ENCODE assay signal across 9 cellular contexts in genomic region chr4:120064887-120065286, GRCh38. TPM values are rescaled to one million over a fixed set of nuclear protein-coding genes. Genes with fewer than 3 reads are reported as not detected.
DNase-seq lines count a peak whose midpoint lies in the region; ATAC-seq and TF ChIP-seq lines count a peak whose summit lies in the region.
"Had no signal": no experiment of that assay in that cellular context is flagged by ENCODE, and none has a peak within 500 bp of the region (broad histone marks: within the 10 kb centered on the region; RNA-seq: fewer than 3 reads in every experiment).

No MANE protein-coding gene starts in this region.

- H2BK120ac ChIP-seq in H9 (ENCODE audit: low read depth, low read length, poor library complexity, severe bottlenecking) = no peak overlapping the region

- peak overlapping the region in 2 of 4 donors; percentile 36 to 98 for H3K4me3 Mint-ChIP-seq in CD4-positive, CD25-positive, alpha-beta regulatory T cell
- H3K4me3 Mint-ChIP-seq in H9 = peak overlapping the region; percentile 99

- H3K9me2 ChIP-seq in SU-DHL-6 (replicated peaks; ENCODE audit: insufficient read depth, low read length) = no peaks in the 10 kb centered on the region

- H3K4me3 ChIP-seq in CD4-positive, CD25-positive, alpha-beta regulatory T cell (ENCODE audit: low read depth, low read length) = peak overlapping the region; percentile 81
- H3K4me3 ChIP-seq in SU-DHL-6 (ENCODE audit: insufficient read depth, low read length, poor library complexity, severe bottlenecking) (peak overlapping the region; percentile 22), iPS-18a (ENCODE audit: low read length) (peak overlapping the region; percentile 98)

- no peak overlapping the region for H4K91ac ChIP-seq in H9 (ENCODE audit: insufficient read length, low read depth, low read length)

- H4K8ac ChIP-seq in H9 (replicated peaks; ENCODE audit: insufficient read length, low read depth, low read length) = no peak overlapping the region

- peaks cover 34% of the 10 kb centered on the region for H3K4me1 ChIP-seq in CD4-positive, CD25-positive, alpha-beta regulatory T cell (ENCODE audit: control insufficient read depth, insufficient read depth, low read length, poor library complexity, severe bottlenecking)
- peaks cover 4% of the 10 kb centered on the region; the same call in 1 of the 2 replicates for H3K4me1 ChIP-seq in H9 (ENCODE audit: insufficient read depth, low read length)
- peaks cover 20% of the 10 kb centered on the region for H3K4me1 ChIP-seq in iPS-18a (ENCODE audit: control insufficient read depth, low read depth, low read length)

- H3K4me1 Mint-ChIP-seq in CD4-positive, CD25-positive, alpha-beta regulatory T cell = peaks cover 40 to 75% (median 51%) of the 10 kb centered on the region in 4 donors
- peaks cover 44 to 53% of the 10 kb centered on the region in 2 experiments for H3K4me1 Mint-ChIP-seq in H9

- no peak overlapping the region for H2BK20ac ChIP-seq in H9 (ENCODE audit: low read depth, low read length, poor library complexity, severe bottlenecking)

- TF ChIP-seq CTCF in H9 (conservative IDR thresholded peaks at IDR 0.05) = no peak
- no peak for TF ChIP-seq CTCF in SU-DHL-6 (IDR thresholded peaks at IDR 0.05; ENCODE audit: insufficient read depth, low read length, poor library complexity, severe bottlenecking)

- H3F3A ChIP-seq in SU-DHL-6 (ENCODE audit: insufficient read depth) = no peaks in the 10 kb centered on the region; the same call in 1 of the 2 replicates

- WGBS in H9 (ENCODE audit: extremely low coverage, insufficient read length, low lambda C conversion rate) = no CpG with 5 or more reads among the region's 5 CpGs

- H3K4ac ChIP-seq in H9 (ENCODE audit: low read depth, low read length) = no peak overlapping the region

- no peak overlapping the region for H3T11ph ChIP-seq in H9 (ENCODE audit: low read length)

- H3K79me1 ChIP-seq in H9 (ENCODE audit: insufficient read depth, low read depth, low read length, poor library complexity, severe bottlenecking) = no peaks in the 10 kb centered on the region

- H3K14ac ChIP-seq in H9 (ENCODE audit: insufficient read depth, low read length) = no peak overlapping the region

- H3K23me2 ChIP-seq in H9 (ENCODE audit: insufficient read length, low read depth, low read length, poor library complexity, severe bottlenecking) = peaks cover 4% of the 10 kb centered on the region

- no peak overlapping the region for H2BK15ac ChIP-seq in H9 (ENCODE audit: low read depth, low read length)

- H2AFZ ChIP-seq in H9 (ENCODE audit: low read length) (no peak overlapping the region), SU-DHL-6 (ENCODE audit: low read depth, low read length, severe bottlenecking) (no peak overlapping the region)

- no peak for ATAC-seq in CD4-positive, CD25-positive, alpha-beta regulatory T cell (ENCODE audit: low read depth in 2 of 2)
- ATAC-seq in HG03196 (IDR thresholded peaks at IDR 0.05; ENCODE audit: unreplicated experiment) (no peak), GM21825 (IDR thresholded peaks at IDR 0.05; ENCODE audit: unreplicated experiment) (no peak)

- H3K36me3 ChIP-seq in CD4-positive, CD25-positive, alpha-beta regulatory T cell (ENCODE audit: control insufficient read depth, insufficient read depth, low read length) = peaks cover 3% of the 10 kb centered on the region
- H3K36me3 ChIP-seq in SU-DHL-6 (ENCODE audit: low read length) (peaks cover 11% of the 10 kb centered on the region; the same call in 1 of the 2 replicates), iPS-18a (ENCODE audit: control insufficient read depth, low read depth, low read length) (peaks cover 49% of the 10 kb centered on the region)

- H3K27me3 ChIP-seq in CD4-positive, CD25-positive, alpha-beta regulatory T cell (ENCODE audit: control insufficient read depth, insufficient read depth, low read length) = no peaks in the 10 kb centered on the region
- no peaks in the 10 kb centered on the region for H3K27me3 ChIP-seq in H9 (ENCODE audit: insufficient read depth, low read length)
- H3K27me3 ChIP-seq in SU-DHL-6 (ENCODE audit: low read length) = no peaks in the 10 kb centered on the region
- no peaks in the 10 kb centered on the region for H3K27me3 ChIP-seq in iPS-18a (ENCODE audit: control insufficient read depth, insufficient read depth, low read length)

- peaks cover 25% of the 10 kb centered on the region for H3K79me2 ChIP-seq in H9 (ENCODE audit: insufficient read depth, low read length)
- peaks cover 65% of the 10 kb centered on the region for H3K79me2 ChIP-seq in SU-DHL-6 (ENCODE audit: insufficient read depth, low read length)

- H3K27ac ChIP-seq in CD4-positive, CD25-positive, alpha-beta regulatory T cell (ENCODE audit: insufficient read depth, low read length, poor library complexity, severe bottlenecking) = peak overlapping the region; percentile 96
- H3K27ac ChIP-seq in H9 (ENCODE audit: insufficient read length, low read depth, low read length) = no peak overlapping the region
- H3K27ac ChIP-seq in SU-DHL-6 (ENCODE audit: low read depth, low read length) = no peak overlapping the region
- no peak overlapping the region for H3K27ac ChIP-seq in iPS-18a (ENCODE audit: low read length)

- H3K9me3 ChIP-seq in CD4-positive, CD25-positive, alpha-beta regulatory T cell (ENCODE audit: control insufficient read depth in 2 of 2, low read length in 2 of 2) = no peaks in the 10 kb centered on the region
- H3K9me3 ChIP-seq in H9 (ENCODE audit: control insufficient read depth, low read depth, low read length) = no peaks in the 10 kb centered on the region
- no peaks in the 10 kb centered on the region for H3K9me3 ChIP-seq in SU-DHL-6 (ENCODE audit: insufficient read depth, low read length)
- no peaks in the 10 kb centered on the region for H3K9me3 ChIP-seq in iPS-18a (ENCODE audit: control insufficient read depth, low read depth, low read length)

- H3K9me3 Mint-ChIP-seq in CD4-positive, CD25-positive, alpha-beta regulatory T cell = no peaks in the 10 kb centered on the region
- H3K9me3 Mint-ChIP-seq in H9 = no peaks in the 10 kb centered on the region

- H3K18ac ChIP-seq in H9 (ENCODE audit: insufficient read length, low read depth, low read length) = no peak overlapping the region

- no peak overlapping the region for H4K5ac ChIP-seq in H9 (ENCODE audit: insufficient read length, low read depth, low read length)

- no peak overlapping the region for H2BK12ac ChIP-seq in H9 (ENCODE audit: insufficient read length, low read depth, low read length)

- no peak for DNase-seq in CD4-positive, CD25-positive, alpha-beta regulatory T cell
- no peak for DNase-seq in H9
- no peak for DNase-seq in OCI-M2 (lab: John Stamatoyannopoulos, UW; ENCODE audit: unreplicated experiment)
- no peak for DNase-seq in NK-92 treated with Interleukin-12 subunit alpha and Interleukin-12 subunit beta, amount 100 ng/mL, for 24 hours (lab: John Stamatoyannopoulos, UW)
- DNase-seq: Kasumi-1 had no signal

- H3K27me3 Mint-ChIP-seq in CD4-positive, CD25-positive, alpha-beta regulatory T cell = no peaks in the 10 kb centered on the region
- H3K27me3 Mint-ChIP-seq in H9 (ENCODE audit: low read depth) = no peaks in the 10 kb centered on the region

- H2BK5ac ChIP-seq in H9 (ENCODE audit: insufficient read length, low read length) = no peak overlapping the region

- no peak overlapping the region for H2AK5ac ChIP-seq in H9 (ENCODE audit: insufficient read length, low read length)

- no peaks in the 10 kb centered on the region for H4K20me1 ChIP-seq in H9 (ENCODE audit: control insufficient read depth, insufficient read depth, insufficient read length)
- no peaks in the 10 kb centered on the region for H4K20me1 ChIP-seq in SU-DHL-6 (ENCODE audit: low read depth, low read length)

- no peak overlapping the region for H3K56ac ChIP-seq in H9 (ENCODE audit: insufficient read length, low read depth, low read length)

- no peak overlapping the region for H3K23ac ChIP-seq in H9 (ENCODE audit: insufficient read length, low read depth, low read length)

- H3K27ac Mint-ChIP-seq in CD4-positive, CD25-positive, alpha-beta regulatory T cell = peak overlapping the region in 2 of 3 donors; percentile 47 to 80
- peak overlapping the region in 1 of 3 experiments; percentile 23; a peak in 2 of 7 replicates for H3K27ac Mint-ChIP-seq in H9

- H3K9ac ChIP-seq in H9 (ENCODE audit: extremely low read depth, insufficient read length, low read length) (no peak overlapping the region), SU-DHL-6 (ENCODE audit: low read length) (peak overlapping the region; percentile 91), iPS-18a (ENCODE audit: low read length) (peak overlapping the region; percentile 5)

- H3K4me2 ChIP-seq in H9 (ENCODE audit: insufficient read depth, insufficient read length, low read length) (no peak overlapping the region), SU-DHL-6 (ENCODE audit: low read depth, low read length, poor library complexity, severe bottlenecking) (peak overlapping the region; percentile 86)

- H3K36me3 Mint-ChIP-seq in CD4-positive, CD25-positive, alpha-beta regulatory T cell = peaks cover 8% of the 10 kb centered on the region
- H3K36me3 Mint-ChIP-seq in H9 (ENCODE audit: insufficient read depth in 1 of 3, low read depth in 3 of 3) = peaks cover 40 to 48% (median 41%) of the 10 kb centered on the region in 3 experiments; a peak in 6 of 7 replicates

RNA-seq across cellular contexts. Expression of gene MAD2L1, which starts 1.8 kb away (rescaled TPM):
- 6.3 TPM for total RNA-seq in CD4-positive, CD25-positive, alpha-beta regulatory T cell
- 10 to 100 TPM; 15.1 to 16.5 (median 15.8) TPM for polyA plus RNA-seq in CD4-positive, CD25-positive, alpha-beta regulatory T cell
- total RNA-seq in H9 (2021) = 87.2 TPM in 2 replicates

Comparison
In these comparisons a context has a peak if more than half of its experiments do, and no peak if none do; other contexts are left out.
1. H3K4me3 ChIP-seq: peak in every context shown above with its lines; median percentile 98 in iPS-18a; 81 in CD4-positive, CD25-positive, alpha-beta regulatory T cell; 22 in SU-DHL-6.
2. RNA of gene MAD2L1, which starts 1.8 kb away (total RNA-seq): 87.2 TPM in H9; 6.3 TPM in CD4-positive, CD25-positive, alpha-beta regulatory T cell (single experiment); every median in the first group is over 10 times any median in the second.